In the genomic region with DNA sequence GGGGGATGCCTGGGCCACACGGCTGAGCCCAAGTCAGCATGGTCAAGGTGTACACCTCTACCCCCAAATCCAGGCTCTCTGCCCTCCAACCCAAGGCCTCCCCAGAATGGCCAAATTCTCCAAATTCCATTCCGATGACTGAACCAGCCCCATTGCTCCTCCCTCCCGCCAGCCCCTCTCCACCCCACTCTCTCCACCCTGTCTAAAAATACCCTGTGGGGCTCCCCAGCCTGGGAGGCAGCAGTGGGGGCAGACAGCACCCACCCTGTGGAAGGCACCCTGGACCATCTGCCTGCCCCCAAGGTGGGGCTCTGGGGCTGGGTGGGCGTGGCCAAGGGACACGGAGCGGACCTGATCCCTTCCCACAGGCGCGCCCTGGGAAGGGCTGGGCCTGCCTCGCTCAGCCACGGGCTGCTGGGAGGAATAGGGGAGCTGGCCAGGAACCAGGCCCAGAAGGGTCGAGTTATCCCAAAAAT, we compare ENCODE assay signal across 10 cellular contexts. TPM values are rescaled to one million over a fixed set of nuclear protein-coding genes. Genes with fewer than 3 reads are reported as not detected.
DNase-seq lines count a peak whose midpoint lies in the region; TF ChIP-seq lines count a peak whose summit lies in the region.
"Had no signal": no experiment of that assay in that cellular context is flagged by ENCODE, and none has a peak within 500 bp of the region (broad histone marks: within the 10 kb centered on the region; RNA-seq: fewer than 3 reads in every experiment).

No MANE protein-coding gene starts in this region.

- H3K27me3 ChIP-seq in Peyer's patch = no peaks in the 10 kb centered on the region
- no peaks in the 10 kb centered on the region for H3K27me3 ChIP-seq in ovary

- WGBS in ovary, 3 donors = 3 to 14% (median 11%) methylated on average over 11 of the region's 11 CpGs

- H3K36me3 Mint-ChIP-seq in glutamatergic neuron (ENCODE audit: unreplicated experiment) = no peaks in the 10 kb centered on the region
- no peaks in the 10 kb centered on the region for H3K36me3 Mint-ChIP-seq in activated naive CD4-positive, alpha-beta T cell treated with anti-CD3 and anti-CD28 coated beads for 36 hours (ENCODE audit: low read depth)

- intact Hi-C loops in ovary (cut with DNase I) = no loop called here
- intact Hi-C loops in activated naive CD4-positive, alpha-beta T cell treated with anti-CD3 and anti-CD28 coated beads for 36 hours (cut with micrococcal nuclease) = no loop called here

- H3K4me3 ChIP-seq in Peyer's patch (peak overlapping the region in 2 of 4 donors; percentile 22 to 29), ovary (peak overlapping the region; percentile 19)

- peaks cover 6% of the 10 kb centered on the region for H3K9me3 Mint-ChIP-seq in glutamatergic neuron (ENCODE audit: unreplicated experiment)
- H3K9me3 Mint-ChIP-seq in activated naive CD4-positive, alpha-beta T cell treated with anti-CD3 and anti-CD28 coated beads for 36 hours = no peaks in the 10 kb centered on the region

- H3K4me3 Mint-ChIP-seq in glutamatergic neuron (ENCODE audit: unreplicated experiment) = no peak overlapping the region
- no peak overlapping the region for H3K4me3 Mint-ChIP-seq in activated naive CD4-positive, alpha-beta T cell treated with anti-CD3 and anti-CD28 coated beads for 36 hours

- DNase-seq in Peyer's patch (peak in 2 of 3 donors; percentile 65 to 77), glutamatergic neuron (peak; percentile 45), ovary (peak; percentile 75 to 87 (median 82)), DMS114 treated with DMSO at 0.1 percent for 48 hours (lab: John Stamatoyannopoulos, UW; ENCODE audit: unreplicated experiment) (no peak)
- DNase-seq in activated CD4-positive, CD25-positive, alpha-beta regulatory T cell (lab: John Stamatoyannopoulos, UW) = no peak
- no peak for DNase-seq in stimulated activated CD4-positive, alpha-beta T cell treated with anti-CD3 and anti-CD28 coated beads, Interleukin-2, amount 100 ng/mL, for 24 hours
- no peak for DNase-seq in activated naive CD4-positive, alpha-beta T cell treated with anti-CD3 and anti-CD28 coated beads for 36 hours
- DNase-seq: activated CD8-positive, alpha-beta memory T cell treated with anti-CD3 and anti-CD28 coated beads, Interleukin-2, amount 50 U/mL, for 48 hours; NCI-H2107 had no signal

- CTCF ChIA-PET in activated naive CD4-positive, alpha-beta T cell treated with anti-CD3 and anti-CD28 coated beads for 36 hours (lab: Charles Lee) = interaction anchor here (0.5 kb wide), 1 partner anchor 13 kb away, joined by 5 read pairs; no protein-coding TSS in a partner anchor

- H3K36me3 ChIP-seq in Peyer's patch (peaks cover 0 to 36% (median 0%) of the 10 kb centered on the region in 3 donors), ovary (no peaks in the 10 kb centered on the region)

- peak overlapping the region; percentile 55 for H3K27ac Mint-ChIP-seq in glutamatergic neuron (ENCODE audit: unreplicated experiment)
- H3K27ac Mint-ChIP-seq in activated naive CD4-positive, alpha-beta T cell treated with anti-CD3 and anti-CD28 coated beads for 36 hours = no peak overlapping the region

- TF ChIP-seq POLR2A in Peyer's patch (IDR thresholded peaks at IDR 0.05) = peak in 1 of 2 donors; percentile 17
- no peak for TF ChIP-seq POLR2A in ovary (IDR thresholded peaks at IDR 0.05)

- TF ChIP-seq CTCF in C4-2B (conservative IDR thresholded peaks at IDR 0.05) (no peak), Peyer's patch (IDR thresholded peaks at IDR 0.05) (no peak), glutamatergic neuron (IDR thresholded peaks at IDR 0.05; ENCODE audit: partially characterized antibody, unreplicated experiment) (no peak), ovary (IDR thresholded peaks at IDR 0.05) (no peak)

- H3K9me3 ChIP-seq in Peyer's patch (no peaks in the 10 kb centered on the region), ovary (no peaks in the 10 kb centered on the region)

- peaks cover 0 to 44% (median 2%) of the 10 kb centered on the region in 4 donors for H3K4me1 ChIP-seq in Peyer's patch
- H3K4me1 ChIP-seq in ovary (ENCODE audit: insufficient read depth) = peaks cover 27% of the 10 kb centered on the region

- H3K27me3 Mint-ChIP-seq in glutamatergic neuron (ENCODE audit: unreplicated experiment) = peaks cover 6% of the 10 kb centered on the region
- no peaks in the 10 kb centered on the region for H3K27me3 Mint-ChIP-seq in activated naive CD4-positive, alpha-beta T cell treated with anti-CD3 and anti-CD28 coated beads for 36 hours (ENCODE audit: low read depth)

- no peak for TF ChIP-seq EP300 in ovary (IDR thresholded peaks at IDR 0.05)

- peaks cover 19% of the 10 kb centered on the region for H3K4me1 Mint-ChIP-seq in glutamatergic neuron (ENCODE audit: low read depth, unreplicated experiment)
- H3K4me1 Mint-ChIP-seq in activated naive CD4-positive, alpha-beta T cell treated with anti-CD3 and anti-CD28 coated beads for 36 hours (ENCODE audit: low read depth) = peaks cover 3% of the 10 kb centered on the region

- peak overlapping the region; percentile 81 for H3K27ac ChIP-seq in C4-2B
- H3K27ac ChIP-seq in Peyer's patch = peak overlapping the region; percentile 50 to 84 (median 78)
- peak overlapping the region; percentile 83 to 98 for H3K27ac ChIP-seq in ovary

RNA-seq across cellular contexts. Expression of gene TEAD3, which starts 11.4 kb away (rescaled TPM):
- 10 to 100 TPM; 10.7 to 32.9 (median 27.4) TPM for total RNA-seq in Peyer's patch
- total RNA-seq in glutamatergic neuron (ENCODE audit: unreplicated experiment) = 50.0 TPM
- total RNA-seq in ovary = 10 to 100 TPM; 15.7 to 63.1 (median 35.6) TPM
- polyA plus RNA-seq in ovary = 10 to 100 TPM; 21.6 to 27.1 TPM
- total RNA-seq in activated naive CD4-positive, alpha-beta T cell treated with anti-CD3 and anti-CD28 coated beads for 36 hours = 1 to 10 TPM; 1.1 to 1.4 TPM

RNA-seq across cellular contexts. Expression of gene RPL10A, which starts 17.2 kb away (rescaled TPM):
- total RNA-seq in Peyer's patch (1,000 to 10,000 TPM in 1 of 4 donors, 100 to 1,000 TPM in 3; 347 to 1,065 (median 530) TPM), glutamatergic neuron (ENCODE audit: unreplicated experiment) (690 TPM), ovary (1,000 to 10,000 TPM; 2,596 to 4,158 (median 3,059) TPM)
- 1,000 to 10,000 TPM; 3,198 to 5,052 TPM for polyA plus RNA-seq in ovary
- 1,000 to 10,000 TPM; 2,437 to 2,507 TPM for total RNA-seq in activated naive CD4-positive, alpha-beta T cell treated with anti-CD3 and anti-CD28 coated beads for 36 hours

RNA-seq across cellular contexts. Expression of gene TULP1, which starts 27.3 kb away (rescaled TPM):
- total RNA-seq in Peyer's patch (not detected), glutamatergic neuron (ENCODE audit: unreplicated experiment) (not detected), ovary (1 to 10 TPM in 1 of 7 donors, under 1 TPM in 3, not detected in 3; 0.17 to 1.1 (median 0.62) TPM)
- under 1 TPM; 0.27 to 0.50 TPM for polyA plus RNA-seq in ovary
- total RNA-seq in activated naive CD4-positive, alpha-beta T cell treated with anti-CD3 and anti-CD28 coated beads for 36 hours = not detected

RNA-seq across cellular contexts. Expression of gene FANCE, which starts 33.3 kb away (rescaled TPM):
- total RNA-seq in Peyer's patch = 1 to 10 TPM; 1.8 to 7.4 (median 4.2) TPM
- 33.4 TPM for total RNA-seq in glutamatergic neuron (ENCODE audit: unreplicated experiment)
- 10 to 100 TPM in 2 of 7 donors, 1 to 10 TPM in 5; 5.3 to 12.2 (median 9.3) TPM for total RNA-seq in ovary
- polyA plus RNA-seq in ovary = 1 to 10 TPM; 5.3 to 7.4 TPM
- total RNA-seq in activated naive CD4-positive, alpha-beta T cell treated with anti-CD3 and anti-CD28 coated beads for 36 hours = 10 to 100 TPM; 16.3 TPM

Comparison
In these comparisons a context has a peak if more than half of its experiments do, and no peak if none do; other contexts are left out.
1. DNase-seq: peak in Peyer's patch (2 of 3), glutamatergic neuron (single experiment) and ovary (5 of 5); none in DMS114 treated with DMSO at 0.1 percent for 48 hours (single experiment), activated CD4-positive, CD25-positive, alpha-beta regulatory T cell (0 of 4), stimulated activated CD4-positive, alpha-beta T cell treated with anti-CD3 and anti-CD28 coated beads, Interleukin-2, amount 100 ng/mL, for 24 hours (0 of 2) and activated naive CD4-positive, alpha-beta T cell treated with anti-CD3 and anti-CD28 coated beads for 36 hours (single experiment).
2. RNA of gene TEAD3, which starts 11.4 kb away (total RNA-seq): 50.0 TPM in glutamatergic neuron (single experiment), 15.7 to 63.1 TPM in ovary and 10.7 to 32.9 TPM in Peyer's patch; 1.1 to 1.4 TPM in activated naive CD4-positive, alpha-beta T cell treated with anti-CD3 and anti-CD28 coated beads for 36 hours; every median in the first group is over 4 times any median in the second.
3. Peak in every context shown above with its lines, with median percentiles within 50 percentile points of each other: H3K27ac ChIP-seq.